Comparison of ENCODE assay signal across 27 cellular contexts in the genomic region with DNA sequence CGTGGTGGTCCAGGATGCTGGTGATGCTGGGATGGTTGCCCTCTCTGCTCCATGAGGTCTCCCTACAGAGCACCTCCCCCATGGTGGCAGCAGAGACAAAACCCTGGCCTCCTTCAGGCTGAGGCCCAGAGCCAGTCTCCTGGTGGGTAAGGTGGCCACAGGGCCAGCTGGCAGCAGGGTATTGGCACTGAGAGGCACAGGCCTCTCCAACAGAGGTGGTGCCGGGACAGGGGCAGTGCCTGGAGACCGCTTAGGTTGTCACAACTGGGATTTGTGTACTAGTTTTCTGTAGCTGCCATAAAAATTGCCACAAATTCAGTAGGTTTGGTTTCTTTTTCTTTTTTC. TPM values are rescaled to one million over a fixed set of nuclear protein-coding genes. Genes with fewer than 3 reads are reported as not detected.
DNase-seq lines count a peak whose midpoint lies in the region; ATAC-seq and TF ChIP-seq lines count a peak whose summit lies in the region.
"Had no signal": no experiment of that assay in that cellular context is flagged by ENCODE, and none has a peak within 500 bp of the region (broad histone marks: within the 10 kb centered on the region; RNA-seq: fewer than 3 reads in every experiment).

No MANE protein-coding gene starts in this region.

- H2BK12ac ChIP-seq in neuronal stem cell (ENCODE audit: low read length) = no peak overlapping the region

- H2AFZ ChIP-seq in neuronal stem cell (ENCODE audit: low read length) = no peak overlapping the region
- H2AFZ ChIP-seq: GM23248, parathyroid adenoma, PC-9 had no signal

- H3K4me1 ChIP-seq in RWPE2 (ENCODE audit: insufficient read depth, poor library complexity, severe bottlenecking) (no peaks in the 10 kb centered on the region), heart right ventricle (peaks cover 3 to 38% (median 29%) of the 10 kb centered on the region in 9 donors), neuronal stem cell (ENCODE audit: control insufficient read depth in 2 of 2, insufficient read depth in 1 of 2, low read depth in 1 of 2, low read length in 2 of 2) (peaks cover 8 to 15% of the 10 kb centered on the region in 2 donors)

- H3K4me3 ChIP-seq in RWPE2 (ENCODE audit: severe bottlenecking) (no peak overlapping the region), heart right ventricle (no peak overlapping the region), neuronal stem cell (ENCODE audit: low read length in 2 of 2) (no peak overlapping the region)
- H3K4me3 ChIP-seq: breast epithelium, GM12878, GM23248, PC-9, SJCRH30 had no signal

- peak overlapping the region; percentile 65 for H3K23ac ChIP-seq in neuronal stem cell (ENCODE audit: low read depth, low read length, poor library complexity)

- H3K4ac ChIP-seq in neuronal stem cell (ENCODE audit: low read length) = no peak overlapping the region

- H3K18ac ChIP-seq in neuronal stem cell (ENCODE audit: low read length) = no peak overlapping the region

- intact Hi-C loops in heart right ventricle (cut with DNase I) = loop anchor here in 2 of 10 donors (5.0 to 10.0 kb wide), 2 partner anchors 41 to 71 kb away; a partner anchor contains a TSS

- WGBS in heart right ventricle, 2 donors = 67 to 74% methylated on average over 3 of the region's 3 CpGs
- WGBS in neuronal stem cell (ENCODE audit: extremely low coverage in 2 of 2, insufficient read length in 2 of 2, insufficient replicate concordance in 1 of 2), 2 donors = no CpG with 5 or more reads among the region's 3 CpGs

- H3K9ac ChIP-seq in neuronal stem cell (ENCODE audit: low read depth, low read length, poor library complexity) = no peak overlapping the region
- H3K9ac ChIP-seq: GM23248, parathyroid adenoma had no signal

- no peaks in the 10 kb centered on the region for H3K79me1 ChIP-seq in neuronal stem cell (ENCODE audit: low read depth, low read length)

- no peak overlapping the region for H2BK120ac ChIP-seq in neuronal stem cell (ENCODE audit: low read depth, low read length)

- TF ChIP-seq CTCF in RWPE2 (IDR thresholded peaks at IDR 0.05; ENCODE audit: poor library complexity, severe bottlenecking) (no peak), heart right ventricle (IDR thresholded peaks at IDR 0.05) (no peak), omental fat pad (IDR thresholded peaks at IDR 0.05) (no peak)

- peak; percentile 18 for DNase-seq in D341Med (ENCODE audit: low spot score)
- peak; percentile 56 for DNase-seq in RWPE2 (ENCODE audit: low spot score)
- DNase-seq in heart right ventricle = no peak
- DNase-seq in neuronal stem cell (ENCODE audit: low spot score) = no peak
- DNase-seq in COR-L47 (lab: John Stamatoyannopoulos, UW) = no peak
- no peak for DNase-seq in omental fat pad (ENCODE audit: low spot score)
- DNase-seq: activated CD4-positive, alpha-beta T cell treated with anti-CD3 and anti-CD28 coated beads, Interleukin-2, amount 50 U/mL, for 4 hours; activated naive CD4-positive, alpha-beta T cell; activated T-cell treated with anti-CD3 and anti-CD28 coated beads, Interleukin-2, amount 50 U/mL, for 72 hours; cortex of kidney; effector memory CD8-positive, alpha-beta T cell; GM23248; Kasumi-1; mesenchymal stem cell; MV-4-11; NCI-H1694; NK-92 treated with Interleukin-12 subunit alpha and Interleukin-12 subunit beta, amount 100 ng/mL, for 24 hours; PC-9; SJCRH30; stimulated activated CD4-positive, alpha-beta T cell treated with anti-CD3 and anti-CD28 coated beads, Interleukin-4, amount 100 ng/mL, for 4 hours; T-cell had no signal

- H3K36me3 ChIP-seq in RWPE2 (ENCODE audit: low read depth) (no peaks in the 10 kb centered on the region), heart right ventricle (no peaks in the 10 kb centered on the region), neuronal stem cell (replicated peaks in 1 of 2; ENCODE audit: control insufficient read depth in 2 of 2, insufficient read depth in 2 of 2, low read length in 2 of 2) (no peaks in the 10 kb centered on the region)
- H3K36me3 ChIP-seq: breast epithelium, SJCRH30 had no signal

- peak overlapping the region; percentile 64 for H2BK15ac ChIP-seq in neuronal stem cell (ENCODE audit: low read length)

- H3K14ac ChIP-seq in neuronal stem cell (ENCODE audit: low read length) = no peak overlapping the region

- H4K8ac ChIP-seq in neuronal stem cell (ENCODE audit: low read depth, low read length) = peak overlapping the region; percentile 3

- peaks cover 18% of the 10 kb centered on the region for H3K27me3 ChIP-seq in RWPE2 (ENCODE audit: insufficient read depth, poor library complexity, severe bottlenecking)
- peaks cover 0 to 53% (median 3%) of the 10 kb centered on the region in 7 donors for H3K27me3 ChIP-seq in heart right ventricle
- peaks cover 4 to 38% (median 21%) of the 10 kb centered on the region in 3 experiments for H3K27me3 ChIP-seq in neuronal stem cell (ENCODE audit: control insufficient read depth in 3 of 3, insufficient read depth in 3 of 3, low read depth in 1 of 3, low read length in 3 of 3)

- no peak overlapping the region for H3K4me2 ChIP-seq in neuronal stem cell (ENCODE audit: insufficient read depth, low read length, poor library complexity, severe bottlenecking)
- H3K4me2 ChIP-seq: PC-9 had no signal

- no peaks in the 10 kb centered on the region for H3K9me3 ChIP-seq in RWPE2 (ENCODE audit: severe bottlenecking)
- no peaks in the 10 kb centered on the region for H3K9me3 ChIP-seq in heart right ventricle
- peaks cover 7 to 12% of the 10 kb centered on the region in 2 donors for H3K9me3 ChIP-seq in neuronal stem cell (replicated peaks in 1 of 2; ENCODE audit: control insufficient read depth in 2 of 2, insufficient read depth in 1 of 2, low read depth in 1 of 2, low read length in 2 of 2)
- H3K9me3 ChIP-seq: breast epithelium, SJCRH30 had no signal

- H2AK5ac ChIP-seq in neuronal stem cell (ENCODE audit: low read depth, low read length) = peak overlapping the region; percentile 66

- no peak overlapping the region for H4K91ac ChIP-seq in neuronal stem cell (ENCODE audit: low read depth, low read length, poor library complexity)

- peak overlapping the region; percentile 48 for H2BK5ac ChIP-seq in neuronal stem cell (ENCODE audit: low read length)

- ATAC-seq in RWPE2 (ENCODE audit: low read depth) (no peak), heart right ventricle (peak in 6 of 8 donors; percentile 29 to 72 (median 39)), HG02642 (IDR thresholded peaks at IDR 0.05; ENCODE audit: poor library complexity, unreplicated experiment) (no peak), omental fat pad (ENCODE audit: low FRiP score) (no peak)
- ATAC-seq: activated T-cell treated with anti-CD3 and anti-CD28 coated beads, Interleukin-2, amount 50 U/mL, for 72 hours; effector memory CD8-positive, alpha-beta T cell; GM12878; HepG2; stimulated activated memory B cell treated with anti-CD40 and anti-IgM and Interleukin-4, amounts not matched to agents 10 μg/mL and 1 μg/mL and 100 μg/mL, for 72 hours; T-cell had no signal

- H3K27ac ChIP-seq in RWPE2 (ENCODE audit: poor library complexity, severe bottlenecking) (no peak overlapping the region), heart right ventricle (peak overlapping the region in 3 of 10 donors; percentile 78 to 86 (median 85)), neuronal stem cell (replicated peaks; ENCODE audit: low read length) (no peak overlapping the region)
- H3K27ac ChIP-seq: breast epithelium, GM23248, parathyroid adenoma, PC-9, SJCRH30 had no signal

RNA-seq across cellular contexts. Expression of a gene that starts 6.1 kb away (rescaled TPM):
- total RNA-seq in heart right ventricle (100 to 1,000 TPM; 104 to 209 (median 133) TPM), omental fat pad (10 to 100 TPM; 35.4 to 72.5 (median 59.7) TPM)
- polyA plus RNA-seq in heart right ventricle = 100 to 1,000 TPM in 1 of 2 donors, 10 to 100 TPM in 1; 94.4 to 250 TPM
- 199 TPM for polyA plus RNA-seq in neuronal stem cell (2013, experiment 1 of 2)
- 194 TPM for polyA plus RNA-seq in neuronal stem cell (2013, experiment 2 of 2)

RNA-seq across cellular contexts. Expression of a gene that starts 15.2 kb away (rescaled TPM):
- total RNA-seq in heart right ventricle = 1 to 10 TPM in 4 of 10 donors, under 1 TPM in 4, not detected in 2; 0.42 to 2.0 (median 1.00) TPM
- polyA plus RNA-seq in heart right ventricle = under 1 TPM; 0.07 to 0.22 TPM
- 0.21 TPM for polyA plus RNA-seq in neuronal stem cell (2013, experiment 1 of 2)
- polyA plus RNA-seq in neuronal stem cell (2013, experiment 2 of 2) = 0.21 TPM
- under 1 TPM in 2 of 4 donors, not detected in 2; 0.24 to 0.47 TPM for total RNA-seq in omental fat pad

Comparison
In these comparisons a context has a peak if more than half of its experiments do, and no peak if none do; other contexts are left out.
1. DNase-seq: peak in D341Med (single experiment) and RWPE2 (single experiment); none in heart right ventricle (0 of 2), neuronal stem cell (single experiment), COR-L47 (single experiment) and omental fat pad (single experiment).
2. ATAC-seq: peak in heart right ventricle (6 of 8); none in RWPE2 (single experiment), HG02642 (single experiment) and omental fat pad (single experiment).